In the genomic region with DNA sequence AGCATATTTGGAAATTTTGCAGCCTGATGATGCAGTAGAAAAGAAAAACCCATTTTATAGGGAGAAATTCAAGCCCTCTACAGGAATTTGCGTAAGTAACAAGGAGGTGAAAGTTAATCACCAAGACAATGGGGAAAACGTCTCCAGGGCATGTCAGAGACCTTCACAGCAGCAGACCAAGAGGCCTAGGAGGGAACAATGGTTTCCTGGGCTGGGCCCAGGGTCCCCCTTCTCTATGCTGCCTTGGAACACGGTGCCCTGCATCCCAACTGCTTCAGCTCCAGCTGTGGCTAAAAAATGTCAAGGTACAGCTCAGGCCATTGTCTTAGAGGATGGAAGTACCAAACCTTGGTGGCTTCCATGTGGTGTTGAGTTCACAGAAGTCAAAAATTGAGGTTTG, we compare ENCODE assay signal across 1 cellular context.
TF ChIP-seq lines count a peak whose summit lies in the region.

No MANE protein-coding gene starts in this region.

TF ChIP-seq in GM23338, 12 proteins besides CTCF, POLR2A, EP300 and RAD21 (continued from another document):
- TF ChIP-seq, protein P1, sequence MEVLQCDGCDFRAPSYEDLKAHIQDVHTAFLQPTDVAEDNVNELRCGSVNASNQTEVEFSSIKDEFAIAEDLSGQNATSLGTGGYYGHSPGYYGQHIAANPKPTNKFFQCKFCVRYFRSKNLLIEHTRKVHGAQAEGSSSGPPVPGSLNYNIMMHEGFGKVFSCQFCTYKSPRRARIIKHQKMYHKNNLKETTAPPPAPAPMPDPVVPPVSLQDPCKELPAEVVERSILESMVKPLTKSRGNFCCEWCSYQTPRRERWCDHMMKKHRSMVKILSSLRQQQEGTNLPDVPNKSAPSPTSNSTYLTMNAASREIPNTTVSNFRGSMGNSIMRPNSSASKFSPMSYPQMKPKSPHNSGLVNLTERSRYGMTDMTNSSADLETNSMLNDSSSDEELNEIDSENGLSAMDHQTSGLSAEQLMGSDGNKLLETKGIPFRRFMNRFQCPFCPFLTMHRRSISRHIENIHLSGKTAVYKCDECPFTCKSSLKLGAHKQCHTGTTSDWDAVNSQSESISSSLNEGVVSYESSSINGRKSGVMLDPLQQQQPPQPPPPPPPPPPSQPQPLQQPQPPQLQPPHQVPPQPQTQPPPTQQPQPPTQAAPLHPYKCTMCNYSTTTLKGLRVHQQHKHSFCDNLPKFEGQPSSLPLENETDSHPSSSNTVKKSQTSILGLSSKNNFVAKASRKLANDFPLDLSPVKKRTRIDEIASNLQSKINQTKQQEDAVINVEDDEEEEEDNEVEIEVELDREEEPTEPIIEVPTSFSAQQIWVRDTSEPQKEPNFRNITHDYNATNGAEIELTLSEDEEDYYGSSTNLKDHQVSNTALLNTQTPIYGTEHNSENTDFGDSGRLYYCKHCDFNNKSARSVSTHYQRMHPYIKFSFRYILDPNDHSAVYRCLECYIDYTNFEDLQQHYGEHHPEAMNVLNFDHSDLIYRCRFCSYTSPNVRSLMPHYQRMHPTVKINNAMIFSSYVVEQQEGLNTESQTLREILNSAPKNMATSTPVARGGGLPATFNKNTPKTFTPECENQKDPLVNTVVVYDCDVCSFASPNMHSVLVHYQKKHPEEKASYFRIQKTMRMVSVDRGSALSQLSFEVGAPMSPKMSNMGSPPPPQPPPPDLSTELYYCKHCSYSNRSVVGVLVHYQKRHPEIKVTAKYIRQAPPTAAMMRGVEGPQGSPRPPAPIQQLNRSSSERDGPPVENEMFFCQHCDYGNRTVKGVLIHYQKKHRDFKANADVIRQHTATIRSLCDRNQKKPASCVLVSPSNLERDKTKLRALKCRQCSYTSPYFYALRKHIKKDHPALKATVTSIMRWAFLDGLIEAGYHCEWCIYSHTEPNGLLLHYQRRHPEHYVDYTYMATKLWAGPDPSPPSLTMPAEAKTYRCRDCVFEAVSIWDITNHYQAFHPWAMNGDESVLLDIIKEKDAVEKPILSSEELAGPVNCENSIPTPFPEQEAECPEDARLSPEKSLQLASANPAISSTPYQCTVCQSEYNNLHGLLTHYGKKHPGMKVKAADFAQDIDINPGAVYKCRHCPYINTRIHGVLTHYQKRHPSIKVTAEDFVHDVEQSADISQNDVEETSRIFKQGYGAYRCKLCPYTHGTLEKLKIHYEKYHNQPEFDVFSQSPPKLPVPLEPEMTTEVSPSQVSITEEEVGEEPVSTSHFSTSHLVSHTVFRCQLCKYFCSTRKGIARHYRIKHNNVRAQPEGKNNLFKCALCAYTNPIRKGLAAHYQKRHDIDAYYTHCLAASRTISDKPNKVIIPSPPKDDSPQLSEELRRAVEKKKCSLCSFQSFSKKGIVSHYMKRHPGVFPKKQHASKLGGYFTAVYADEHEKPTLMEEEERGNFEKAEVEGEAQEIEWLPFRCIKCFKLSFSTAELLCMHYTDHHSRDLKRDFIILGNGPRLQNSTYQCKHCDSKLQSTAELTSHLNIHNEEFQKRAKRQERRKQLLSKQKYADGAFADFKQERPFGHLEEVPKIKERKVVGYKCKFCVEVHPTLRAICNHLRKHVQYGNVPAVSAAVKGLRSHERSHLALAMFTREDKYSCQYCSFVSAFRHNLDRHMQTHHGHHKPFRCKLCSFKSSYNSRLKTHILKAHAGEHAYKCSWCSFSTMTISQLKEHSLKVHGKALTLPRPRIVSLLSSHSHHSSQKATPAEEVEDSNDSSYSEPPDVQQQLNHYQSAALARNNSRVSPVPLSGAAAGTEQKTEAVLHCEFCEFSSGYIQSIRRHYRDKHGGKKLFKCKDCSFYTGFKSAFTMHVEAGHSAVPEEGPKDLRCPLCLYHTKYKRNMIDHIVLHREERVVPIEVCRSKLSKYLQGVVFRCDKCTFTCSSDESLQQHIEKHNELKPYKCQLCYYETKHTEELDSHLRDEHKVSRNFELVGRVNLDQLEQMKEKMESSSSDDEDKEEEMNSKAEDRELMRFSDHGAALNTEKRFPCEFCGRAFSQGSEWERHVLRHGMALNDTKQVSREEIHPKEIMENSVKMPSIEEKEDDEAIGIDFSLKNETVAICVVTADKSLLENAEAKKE (CRISPR knock-in tag; IDR thresholded peaks at IDR 0.05): no peak
- TF ChIP-seq POLR2AphosphoS5 (IDR thresholded peaks at IDR 0.05; ENCODE audit: low read depth): no peak
- no peak for TF ChIP-seq ZNF114 (CRISPR knock-in tag; IDR thresholded peaks at IDR 0.05)
- no peak for TF ChIP-seq REST (IDR thresholded peaks at IDR 0.05; ENCODE audit: unreplicated experiment)
- TF ChIP-seq JUNB (IDR thresholded peaks at IDR 0.05; ENCODE audit: unreplicated experiment): no peak
- no peak for TF ChIP-seq ZNF331 (CRISPR knock-in tag; IDR thresholded peaks at IDR 0.05; ENCODE audit: low read depth)
- no peak for TF ChIP-seq STAT1 (IDR thresholded peaks at IDR 0.05; ENCODE audit: unreplicated experiment)
